Comparison of ENCODE assay signal across 20 cellular contexts in genomic region chr4:186790630-186791029, GRCh38.
DNase-seq lines count a peak whose midpoint lies in the region; ATAC-seq, FAIRE-seq and TF ChIP-seq lines count a peak whose summit lies in the region.
"Had no signal": no experiment of that assay in that cellular context is flagged by ENCODE, and none has a peak within 500 bp of the region (broad histone marks: within the 10 kb centered on the region; RNA-seq: fewer than 3 reads in every experiment).

No MANE protein-coding gene starts in this region.

- H3K4me1 ChIP-seq in pancreas, result peaks cover 0 to 10% (median 6%) of the 10 kb centered on the region in 3 donors

- ATAC-seq in pancreas (peak in 3 of 4 donors; percentile 37 to 75 (median 55)), HG03139 (IDR thresholded peaks at IDR 0.05; ENCODE audit: unreplicated experiment) (no peak), HG02885 (IDR thresholded peaks at IDR 0.05; ENCODE audit: poor library complexity, unreplicated experiment) (no peak)
- ATAC-seq: SK-N-SH treated with all-trans-retinoic acid at 6 μM for 48 hours had no signal

- H3K4me3 ChIP-seq in LNCaP clone FGC (ENCODE audit: low read depth, low read length), result no peak overlapping the region
- H3K4me3 ChIP-seq in astrocyte of the spinal cord (ENCODE audit: low read depth, low read length), result no peak overlapping the region
- no peak overlapping the region for H3K4me3 ChIP-seq in pancreas
- H3K4me3 ChIP-seq: BLaER1 treated with 17β-estradiol and CSF1 and Interleukin-3, amounts not matched to agents 10 nM and 100 nM; GM23248 had no signal

- no peaks in the 10 kb centered on the region for H3K27me3 ChIP-seq in pancreas
- H3K27me3 ChIP-seq: BLaER1 treated with 17β-estradiol and CSF1 and Interleukin-3, amounts not matched to agents 10 nM and 100 nM had no signal

- TF ChIP-seq CTCF in LNCaP clone FGC (IDR thresholded peaks at IDR 0.05; ENCODE audit: control insufficient read depth, extremely low read depth, insufficient read depth) (no peak), astrocyte of the spinal cord (IDR thresholded peaks at IDR 0.05; ENCODE audit: low read depth, low read length) (no peak), pancreas (IDR thresholded peaks at IDR 0.05) (no peak)

- no peaks in the 10 kb centered on the region for H3K9me3 ChIP-seq in pancreas

- intact Hi-C loops in pancreas (cut with DNase I), result no loop called here

- no peak overlapping the region for H3K27ac ChIP-seq in pancreas
- H3K27ac ChIP-seq: BLaER1 treated with 17β-estradiol and CSF1 and Interleukin-3, amounts not matched to agents 10 nM and 100 nM; GM23248 had no signal

- H3K36me3 ChIP-seq in pancreas, result no peaks in the 10 kb centered on the region
- H3K36me3 ChIP-seq: BLaER1 treated with 17β-estradiol and CSF1 and Interleukin-3, amounts not matched to agents 10 nM and 100 nM had no signal

- peak; percentile 38 for DNase-seq in Caki2 (ENCODE audit: low read depth)
- peak; percentile 86 for DNase-seq in LNCaP clone FGC (ENCODE audit: low read depth)
- peak; percentile 37 for DNase-seq in astrocyte of the spinal cord (ENCODE audit: low read depth, low spot score)
- no peak for DNase-seq in pancreas
- no peak for DNase-seq in activated CD4-positive, CD25-positive, alpha-beta regulatory T cell treated with anti-CD3 and anti-CD28 coated beads, Interleukin-2, amount 50 U/mL, for 72 hours
- DNase-seq: CD8-positive, alpha-beta memory T cell; DMS79; GM23248; HCEC 1CT; NCI-H1105; NCI-H1694; NCI-H510A; NCI-H748 treated with DMSO at 0.1 percent for 48 hours; NK-92 treated with Interleukin-12 subunit alpha and Interleukin-12 subunit beta, amount 100 ng/mL, for 24 hours; SHP77 had no signal

- FAIRE-seq in pancreas (lab: Jason Lieb, UNC), result no peak
- FAIRE-seq: D721Med had no signal

- in situ Hi-C loops in Caki2 (cut with HindIII; ENCODE audit: low pct_unique_long_range_greater_than_20kb, low sequenced_read_pairs) (no loop called here), astrocyte of the spinal cord (cut with HindIII; ENCODE audit: low sequenced_read_pairs) (no loop called here)

Comparison
In these comparisons a context has a peak if more than half of its experiments do, and no peak if none do; other contexts are left out.
1. DNase-seq: peak in Caki2 (single experiment), LNCaP clone FGC (single experiment) and astrocyte of the spinal cord (single experiment); none in pancreas (0 of 6) and activated CD4-positive, CD25-positive, alpha-beta regulatory T cell treated with anti-CD3 and anti-CD28 coated beads, Interleukin-2, amount 50 U/mL, for 72 hours (single experiment).
2. ATAC-seq: peak in pancreas (3 of 4); none in HG03139 (single experiment) and HG02885 (single experiment).